ENCODE assay signal across 1 cellular context in the genomic region with DNA sequence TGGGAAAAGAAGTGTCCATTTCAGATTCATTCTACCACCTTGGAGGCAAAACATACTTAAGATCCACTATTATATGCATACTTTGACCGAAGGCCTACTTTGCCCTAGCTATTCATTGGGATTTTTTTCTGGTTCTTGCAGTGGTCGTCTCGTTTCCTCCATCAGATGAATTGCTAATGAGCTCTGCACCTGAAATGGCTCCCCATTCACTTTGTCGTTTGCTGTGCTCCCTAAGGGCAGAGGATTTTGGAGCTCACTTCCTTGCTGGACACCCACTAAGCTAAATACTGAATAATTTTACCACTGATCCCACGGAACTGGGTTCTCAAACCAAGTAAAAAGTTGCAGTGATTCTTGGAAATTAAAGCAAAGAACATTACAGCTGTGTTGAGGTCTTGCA.
A peak's percentile ranks its signal among the peaks of the same experiment; 100 is the strongest.
TF ChIP-seq lines count a peak whose summit lies in the region.

No MANE protein-coding gene starts in this region.

TF ChIP-seq in H1, 55 proteins besides CTCF, POLR2A, EP300 and RAD21:
- TF ChIP-seq POU5F1 (IDR thresholded peaks at IDR 0.05; ENCODE audit: low read depth, low read length) (no peak), CREB1 (IDR thresholded peaks at IDR 0.05) (no peak), YY1 (IDR thresholded peaks at IDR 0.05; ENCODE audit: low read depth, low read length) (peak; percentile 55; the same call in 1 of the 2 replicates)
TF ChIP-seq in H1: peak in this region for 1.
